8 cellular contexts compared by ENCODE assay signal in the genomic region with DNA sequence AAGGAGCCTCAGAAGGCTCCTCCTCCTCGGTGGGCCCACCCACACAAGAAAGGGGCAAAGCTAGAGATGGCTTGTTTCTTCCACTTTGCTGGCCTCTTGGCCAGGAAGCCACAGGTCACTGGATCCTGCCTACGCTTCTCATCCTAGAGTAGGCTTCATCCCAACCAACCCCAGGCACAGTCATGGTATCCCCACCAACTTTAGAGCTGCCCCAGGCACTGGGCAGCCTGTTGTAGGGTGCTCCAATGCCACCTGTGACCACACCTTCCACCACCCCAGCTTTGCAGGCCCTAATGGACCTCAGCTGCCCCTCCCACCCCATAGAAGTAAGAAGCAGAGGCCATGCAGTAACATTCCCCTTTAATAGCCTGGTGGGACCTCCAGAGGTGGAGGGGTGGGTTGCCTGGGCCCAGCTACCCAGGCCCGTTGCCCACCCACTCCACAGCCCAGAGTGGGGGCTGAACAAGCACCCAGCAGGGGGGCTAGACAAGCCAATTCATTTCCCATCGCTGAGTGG. TPM values are rescaled to one million over a fixed set of nuclear protein-coding genes. Genes with fewer than 3 reads are reported as not detected.
DNase-seq lines count a peak whose midpoint lies in the region; ATAC-seq and TF ChIP-seq lines count a peak whose summit lies in the region.

No MANE protein-coding gene starts in this region.

- peaks cover 54% of the 10 kb centered on the region for H3K4me1 Mint-ChIP-seq in HFFc6 (ENCODE audit: low read depth)
- peaks cover 29% of the 10 kb centered on the region for H3K4me1 Mint-ChIP-seq in activated T-helper 17 cell treated with anti-CD3 and anti-CD28 coated beads, Interleukin-2, amount 50 U/mL, for 72 hours

- H3K27ac ChIP-seq in spleen: peak overlapping the region; percentile 95 to 100 (median 97)

- H3K4me3 ChIP-seq in iPS-11a (ENCODE audit: low read depth, low read length): peak overlapping the region; percentile 13
- peak overlapping the region; percentile 4 to 90 (median 72) for H3K4me3 ChIP-seq in spleen

- H3K27me3 Mint-ChIP-seq in HFFc6 (ENCODE audit: insufficient read depth): peaks cover 19% of the 10 kb centered on the region
- no peaks in the 10 kb centered on the region for H3K27me3 Mint-ChIP-seq in activated T-helper 17 cell treated with anti-CD3 and anti-CD28 coated beads, Interleukin-2, amount 50 U/mL, for 72 hours

- no peak for DNase-seq in HFFc6
- no peak for DNase-seq in spleen
- no peak for DNase-seq in EL
- DNase-seq in sciatic nerve (ENCODE audit: low spot score): no peak

- 39 to 52% (median 47%) methylated on average over 4 of the region's 4 CpGs for WGBS in spleen, 5 donors

- TF ChIP-seq POLR2A in spleen (IDR thresholded peaks at IDR 0.05): no peak

- no peak for ATAC-seq in activated T-helper 17 cell treated with anti-CD3 and anti-CD28 coated beads, Interleukin-2, amount 50 U/mL, for 72 hours (replicated peaks)
- ATAC-seq in HG03196 (IDR thresholded peaks at IDR 0.05; ENCODE audit: unreplicated experiment) (no peak), HG02623 (IDR thresholded peaks at IDR 0.05; ENCODE audit: unreplicated experiment) (no peak), sciatic nerve (no peak)

- H3K4me1 ChIP-seq in spleen: peaks cover 36 to 69% (median 58%) of the 10 kb centered on the region in 6 donors

- no peaks in the 10 kb centered on the region for H3K27me3 ChIP-seq in spleen (replicated peaks in 1 of 7)

- TF ChIP-seq CTCF in HFFc6 (IDR thresholded peaks at IDR 0.05) (no peak), spleen (IDR thresholded peaks at IDR 0.05 in 8 of 11, conservative IDR thresholded peaks at IDR 0.05 in 3 of 11) (no peak)

- peak overlapping the region; percentile 96 for H3K4me3 Mint-ChIP-seq in HFFc6
- peak overlapping the region; percentile 100 for H3K4me3 Mint-ChIP-seq in activated T-helper 17 cell treated with anti-CD3 and anti-CD28 coated beads, Interleukin-2, amount 50 U/mL, for 72 hours

- peaks cover 48% of the 10 kb centered on the region for H3K36me3 Mint-ChIP-seq in HFFc6 (ENCODE audit: low read depth)
- H3K36me3 Mint-ChIP-seq in activated T-helper 17 cell treated with anti-CD3 and anti-CD28 coated beads, Interleukin-2, amount 50 U/mL, for 72 hours (ENCODE audit: low read depth): peaks cover 88% of the 10 kb centered on the region

- H3K27ac Mint-ChIP-seq in HFFc6: peak overlapping the region; percentile 98
- peak overlapping the region; percentile 100 for H3K27ac Mint-ChIP-seq in activated T-helper 17 cell treated with anti-CD3 and anti-CD28 coated beads, Interleukin-2, amount 50 U/mL, for 72 hours

- H3K9me3 Mint-ChIP-seq in HFFc6: peaks cover 4% of the 10 kb centered on the region; the same call in 1 of the 2 replicates
- H3K9me3 Mint-ChIP-seq in activated T-helper 17 cell treated with anti-CD3 and anti-CD28 coated beads, Interleukin-2, amount 50 U/mL, for 72 hours: no peaks in the 10 kb centered on the region

- no peaks in the 10 kb centered on the region for H3K9me3 ChIP-seq in spleen

- intact Hi-C loops in spleen (cut with DNase I; ENCODE audit: low total_unique reads) (no loop called here), sciatic nerve (cut with DNase I) (no loop called here)

- H3K36me3 ChIP-seq in spleen: peaks cover 0 to 55% (median 47%) of the 10 kb centered on the region in 6 donors

RNA-seq across cellular contexts. Expression of a gene that starts 0.5 kb away (rescaled TPM):
- 100 to 1,000 TPM; 100 to 126 (median 120) TPM for total RNA-seq in HFFc6 (2021; fragmentation: NEBNext Ultra II Directional; extraction: Animal tissue kit (Norgen Biotek cat#: 25700))
- 10 to 100 TPM; 79.0 to 95.8 TPM for total RNA-seq in activated T-helper 17 cell treated with anti-CD3 and anti-CD28 coated beads, Interleukin-2, amount 50 U/mL, for 72 hours
- total RNA-seq in spleen: 100 to 1,000 TPM in 3 of 7 donors, 10 to 100 TPM in 4; 79.9 to 115 (median 89.9) TPM
- 100 to 1,000 TPM; 112 to 124 (median 121) TPM for polyA plus RNA-seq in spleen
- total RNA-seq in sciatic nerve: 94.6 TPM

RNA-seq across cellular contexts. Expression of a gene that starts 3.0 kb away (rescaled TPM):
- total RNA-seq in HFFc6 (2021; fragmentation: NEBNext Ultra II Directional; extraction: Animal tissue kit (Norgen Biotek cat#: 25700)): 100 to 1,000 TPM in 5 of 6 experiments, 10 to 100 TPM in 1; 91.5 to 114 (median 106) TPM
- 100 to 1,000 TPM; 102 to 141 TPM for total RNA-seq in activated T-helper 17 cell treated with anti-CD3 and anti-CD28 coated beads, Interleukin-2, amount 50 U/mL, for 72 hours
- total RNA-seq in spleen (10 to 100 TPM; 19.1 to 66.9 (median 44.0) TPM), sciatic nerve (57.4 TPM)
- polyA plus RNA-seq in spleen: 10 to 100 TPM; 33.2 to 47.3 (median 36.9) TPM

RNA-seq across cellular contexts. Expression of a gene that starts 11.6 kb away (rescaled TPM):
- total RNA-seq in HFFc6 (2021; fragmentation: NEBNext Ultra II Directional; extraction: Animal tissue kit (Norgen Biotek cat#: 25700)): 100 to 1,000 TPM; 376 to 529 (median 445) TPM
- 100 to 1,000 TPM; 336 to 455 TPM for total RNA-seq in activated T-helper 17 cell treated with anti-CD3 and anti-CD28 coated beads, Interleukin-2, amount 50 U/mL, for 72 hours
- total RNA-seq in spleen: 100 to 1,000 TPM; 216 to 294 (median 232) TPM
- polyA plus RNA-seq in spleen: 100 to 1,000 TPM; 181 to 233 (median 183) TPM
- total RNA-seq in sciatic nerve: 168 TPM

RNA-seq across cellular contexts. Expression of a gene that starts 17.7 kb away (rescaled TPM):
- total RNA-seq in HFFc6 (2021; fragmentation: NEBNext Ultra II Directional; extraction: Animal tissue kit (Norgen Biotek cat#: 25700)): 10 to 100 TPM in 3 of 6 experiments, 1 to 10 TPM in 3; 8.3 to 12.4 (median 9.3) TPM
- 10 to 100 TPM; 26.6 to 57.9 TPM for total RNA-seq in activated T-helper 17 cell treated with anti-CD3 and anti-CD28 coated beads, Interleukin-2, amount 50 U/mL, for 72 hours
- total RNA-seq in spleen (10 to 100 TPM; 27.7 to 41.6 (median 35.7) TPM), sciatic nerve (32.4 TPM)
- 10 to 100 TPM; 13.2 to 23.0 (median 20.6) TPM for polyA plus RNA-seq in spleen

RNA-seq across cellular contexts. Expression of a gene that starts 35.8 kb away (rescaled TPM):
- 10 to 100 TPM; 15.0 to 17.4 (median 16.7) TPM for total RNA-seq in HFFc6 (2021; fragmentation: NEBNext Ultra II Directional; extraction: Animal tissue kit (Norgen Biotek cat#: 25700))
- total RNA-seq in activated T-helper 17 cell treated with anti-CD3 and anti-CD28 coated beads, Interleukin-2, amount 50 U/mL, for 72 hours: 10 to 100 TPM; 11.0 to 14.3 TPM
- total RNA-seq in spleen (10 to 100 TPM; 11.1 to 16.0 (median 13.0) TPM), sciatic nerve (14.9 TPM)
- 1 to 10 TPM; 4.0 to 8.8 (median 4.4) TPM for polyA plus RNA-seq in spleen
